In genomic region chr16:85556456-85557082, GRCh38 we compare ENCODE assay signal across 8 cellular contexts. TPM values are rescaled to one million over a fixed set of nuclear protein-coding genes. Genes with fewer than 3 reads are reported as not detected.
DNase-seq lines count a peak whose midpoint lies in the region; ATAC-seq and TF ChIP-seq lines count a peak whose summit lies in the region.

No MANE protein-coding gene starts in this region.

- no peaks in the 10 kb centered on the region for H3K27me3 ChIP-seq in CD4-positive, alpha-beta memory T cell (ENCODE audit: insufficient read depth, low read length)
- H3K27me3 ChIP-seq in skeletal muscle satellite cell (ENCODE audit: control insufficient read depth, insufficient read depth, low read length): no peaks in the 10 kb centered on the region

- DNase-seq in CD4-positive, alpha-beta memory T cell: peak in 4 of 5 donors; percentile 57 to 79 (median 64)
- DNase-seq in HCEC 1CT (peak; percentile 22), RWPE1 (ENCODE audit: low spot score) (peak; percentile 71), left ventricle myocardium superior (peak; percentile 60), NCI-H1694 (lab: John Stamatoyannopoulos, UW) (no peak)
- peak; percentile 66 for DNase-seq in activated naive CD4-positive, alpha-beta T cell treated with anti-CD3 and anti-CD28 coated beads, Interleukin-2, amount 50 U/mL, for 16 hours

- H3K4me1 Mint-ChIP-seq in CD4-positive, alpha-beta memory T cell: peaks cover 20 to 53% (median 36%) of the 10 kb centered on the region in 4 donors

- POLR2A ChIA-PET in CD4-positive, alpha-beta memory T cell (lab: Charles Lee; ENCODE audit: partially characterized antibody): interaction anchor here (0.6 to 5.0 kb wide), 8 partner anchors 12 to 223 kb away, joined by 3 to 37 read pairs (median 4); partner anchors contain the start of gene GSE1
- POLR2A ChIA-PET in RWPE1 (lab: Yijun Ruan, JAX; ENCODE audit: low non-redundant PET): interaction anchor here (0.6 kb wide), 2 partner anchors 33 to 42 kb away, joined by 3 to 10 read pairs; no protein-coding TSS in a partner anchor

- peak; percentile 6 for ATAC-seq in left ventricle myocardium superior
- no peak for ATAC-seq in GM21367 (IDR thresholded peaks at IDR 0.05; ENCODE audit: unreplicated experiment)

- TF ChIP-seq CTCF in RWPE1 (conservative IDR thresholded peaks at IDR 0.05; ENCODE audit: low read depth): no peak

- intact Hi-C loops in CD4-positive, alpha-beta memory T cell (cut with micrococcal nuclease): loop anchor here (5.0 to 10.0 kb wide), 2 partner anchors 134 to 532 kb away; partner anchors contain the start of gene KIAA0513
- intact Hi-C loops in left ventricle myocardium superior (cut with micrococcal nuclease): loop anchor here (10.0 kb wide), 1 partner anchor 48 kb away; no protein-coding TSS in a partner anchor

- peaks cover 21% of the 10 kb centered on the region for H3K4me1 ChIP-seq in CD4-positive, alpha-beta memory T cell (ENCODE audit: insufficient read depth, low read length)
- H3K4me1 ChIP-seq in skeletal muscle satellite cell (ENCODE audit: control insufficient read depth, insufficient read depth, low read length): peaks cover 33% of the 10 kb centered on the region

- peak overlapping the region; percentile 69 for H3K27ac ChIP-seq in CD4-positive, alpha-beta memory T cell (ENCODE audit: low read depth, low read length)
- peak overlapping the region; percentile 99 for H3K27ac ChIP-seq in RWPE1

- peaks cover 0 to 1% (median 0%) of the 10 kb centered on the region in 8 donors for H3K9me3 Mint-ChIP-seq in CD4-positive, alpha-beta memory T cell

- peak overlapping the region; percentile 55 to 79 for H3K4me3 ChIP-seq in CD4-positive, alpha-beta memory T cell (ENCODE audit: low read length in 2 of 2)
- H3K4me3 ChIP-seq in skeletal muscle satellite cell (ENCODE audit: low read length): peak overlapping the region; percentile 92

- peak overlapping the region; percentile 87 to 98 (median 92) for H3K27ac Mint-ChIP-seq in CD4-positive, alpha-beta memory T cell

- CTCF ChIA-PET in CD4-positive, alpha-beta memory T cell (lab: Charles Lee; ENCODE audit: partially characterized antibody): interaction anchor here (0.7 to 5.2 kb wide), 7 partner anchors 10 to 136 kb away, joined by 3 to 31 read pairs (median 18); no protein-coding TSS in a partner anchor
- CTCF ChIA-PET in RWPE1 (lab: Yijun Ruan, JAX): interaction anchor here (0.5 to 3.3 kb wide), 11 partner anchors 27 to 210 kb away, joined by 3 to 24 read pairs (median 3); no protein-coding TSS in a partner anchor

- peak overlapping the region; percentile 80 for H3K9ac ChIP-seq in skeletal muscle satellite cell (ENCODE audit: low read depth, low read length)

- peaks cover 0 to 17% of the 10 kb centered on the region in 2 donors for H3K36me3 Mint-ChIP-seq in CD4-positive, alpha-beta memory T cell

- no peaks in the 10 kb centered on the region for H3K9me3 ChIP-seq in CD4-positive, alpha-beta memory T cell (ENCODE audit: control insufficient read depth in 1 of 2, low read length in 2 of 2)
- no peaks in the 10 kb centered on the region for H3K9me3 ChIP-seq in skeletal muscle satellite cell (replicated peaks; ENCODE audit: low read length)

- peaks cover 0 to 1% of the 10 kb centered on the region in 2 donors for H3K27me3 Mint-ChIP-seq in CD4-positive, alpha-beta memory T cell

- H3K4me3 Mint-ChIP-seq in CD4-positive, alpha-beta memory T cell: peak overlapping the region; percentile 82 to 97 (median 87)

- H3K36me3 ChIP-seq in CD4-positive, alpha-beta memory T cell (ENCODE audit: insufficient read depth, low read length): no peaks in the 10 kb centered on the region
- no peaks in the 10 kb centered on the region for H3K36me3 ChIP-seq in skeletal muscle satellite cell (ENCODE audit: insufficient read depth, low read length)

- H3K4me2 ChIP-seq in skeletal muscle satellite cell (ENCODE audit: low read length): peak overlapping the region; percentile 100

RNA-seq across cellular contexts. Expression of gene GSE1, which starts 56.6 kb away (rescaled TPM):
- 10 to 100 TPM; 24.1 to 25.0 TPM for total RNA-seq in CD4-positive, alpha-beta memory T cell
- 1 to 10 TPM in 1 of 2 donors, under 1 TPM in 1; 0.23 to 2.1 TPM for polyA plus RNA-seq in CD4-positive, alpha-beta memory T cell
- total RNA-seq in left ventricle myocardium superior: 40.4 TPM
- 23.6 and 27.6 TPM in 2 replicates for total RNA-seq in skeletal muscle satellite cell (2012; rRNA removed)
